In the genomic region with DNA sequence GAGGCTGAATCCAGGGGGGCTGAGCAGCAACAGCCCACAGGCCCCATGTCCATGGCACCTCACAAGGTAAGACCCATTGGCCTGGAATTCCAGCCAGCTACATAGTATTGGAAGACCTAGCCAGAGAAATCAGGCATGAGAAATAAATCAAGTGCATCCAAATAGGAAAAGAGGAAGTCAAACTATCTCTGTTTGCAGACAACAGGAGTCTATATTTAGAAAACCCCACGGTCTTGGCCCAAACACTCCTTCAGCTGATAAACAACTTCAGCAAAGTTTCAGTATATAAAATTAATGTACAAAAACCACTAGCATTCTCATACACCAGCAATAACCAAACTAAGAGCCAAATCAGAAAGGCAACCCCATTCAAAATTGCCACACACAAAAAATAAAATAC, we compare ENCODE assay signal across 12 cellular contexts. TPM values are rescaled to one million over a fixed set of nuclear protein-coding genes. Genes with fewer than 3 reads are reported as not detected.
DNase-seq lines count a peak whose midpoint lies in the region; ATAC-seq and TF ChIP-seq lines count a peak whose summit lies in the region.
"Had no signal": no experiment of that assay in that cellular context is flagged by ENCODE, and none has a peak within 500 bp of the region (broad histone marks: within the 10 kb centered on the region; RNA-seq: fewer than 3 reads in every experiment).

No MANE protein-coding gene starts in this region.

- peak; percentile 47 for ATAC-seq in GM18870 (IDR thresholded peaks at IDR 0.05; ENCODE audit: unreplicated experiment)
- peak; percentile 38 for ATAC-seq in HG02623 (IDR thresholded peaks at IDR 0.05; ENCODE audit: unreplicated experiment)
- ATAC-seq in gastrocnemius medialis: no peak
- ATAC-seq: activated CD8-positive, alpha-beta T cell treated with anti-CD3 and anti-CD28 coated beads, Interleukin-2, amount 10 ng/mL, durations not matched to agents 7 days and 5 days; mucosa of descending colon had no signal

- H2BK5ac ChIP-seq in neuronal stem cell (ENCODE audit: low read length): no peak overlapping the region

- H3K27me3 ChIP-seq in neutrophil (no peaks in the 10 kb centered on the region), gastrocnemius medialis (no peaks in the 10 kb centered on the region), neuronal stem cell (ENCODE audit: control insufficient read depth in 3 of 3, insufficient read depth in 3 of 3, low read depth in 1 of 3, low read length in 3 of 3) (no peaks in the 10 kb centered on the region), smooth muscle cell (ENCODE audit: low read depth) (no peaks in the 10 kb centered on the region)

- H3K27ac ChIP-seq in neutrophil (peak overlapping the region; percentile 55), gastrocnemius medialis (no peak overlapping the region), neuronal stem cell (replicated peaks; ENCODE audit: low read length) (no peak overlapping the region), smooth muscle cell (ENCODE audit: low read depth) (no peak overlapping the region)
- H3K27ac ChIP-seq: KMS-11 had no signal

- in situ Hi-C loops in KBM-7 (cut with MboI; ENCODE audit: low pct_unique_long_range_greater_than_20kb, low sequenced_read_pairs) (no loop called here), gastrocnemius medialis (cut with MboI; ENCODE audit: low sequenced_read_pairs in 4 of 4) (loop anchor here (10.0 to 25.0 kb wide), 2 partner anchors 145 to 352 kb away; partner anchors contain the start of gene ART4 (in 1 of the 4))

- H2BK15ac ChIP-seq in neuronal stem cell (ENCODE audit: low read length): no peak overlapping the region

- no peak overlapping the region for H2BK12ac ChIP-seq in neuronal stem cell (ENCODE audit: low read length)

- intact Hi-C loops in gastrocnemius medialis (cut with DNase I; ENCODE audit: low total_unique reads): no loop called here

- no peak for TF ChIP-seq POLR2A in gastrocnemius medialis (IDR thresholded peaks at IDR 0.05)

- H3K18ac ChIP-seq in neuronal stem cell (ENCODE audit: low read length): no peak overlapping the region

- H3K9ac ChIP-seq in neuronal stem cell (ENCODE audit: low read depth, low read length, poor library complexity) (no peak overlapping the region), smooth muscle cell (ENCODE audit: low read depth) (no peak overlapping the region)
- H3K9ac ChIP-seq: KMS-11 had no signal

- H3K4me3 ChIP-seq in neutrophil (ENCODE audit: low read depth in 1 of 2, low read length in 1 of 2): no peak overlapping the region
- no peak overlapping the region for H3K4me3 ChIP-seq in gastrocnemius medialis
- no peak overlapping the region for H3K4me3 ChIP-seq in neuronal stem cell (ENCODE audit: low read length in 2 of 2)
- no peak overlapping the region for H3K4me3 ChIP-seq in smooth muscle cell
- H3K4me3 ChIP-seq: mucosa of descending colon had no signal

- H2AFZ ChIP-seq in neuronal stem cell (ENCODE audit: low read length) (no peak overlapping the region), smooth muscle cell (ENCODE audit: low read depth) (no peak overlapping the region)

- TF ChIP-seq CTCF in neutrophil (IDR thresholded peaks at IDR 0.05) (no peak), gastrocnemius medialis (IDR thresholded peaks at IDR 0.05 in 4 of 5, conservative IDR thresholded peaks at IDR 0.05 in 1 of 5) (no peak), smooth muscle cell (IDR thresholded peaks at IDR 0.05; ENCODE audit: borderline replicate concordance, insufficient read depth, poor library complexity, severe bottlenecking) (no peak)

- H3K79me1 ChIP-seq in neuronal stem cell (ENCODE audit: low read depth, low read length): no peaks in the 10 kb centered on the region

- no peaks in the 10 kb centered on the region for H3K9me3 ChIP-seq in neutrophil
- H3K9me3 ChIP-seq in gastrocnemius medialis: no peaks in the 10 kb centered on the region
- H3K9me3 ChIP-seq in neuronal stem cell (replicated peaks in 1 of 2; ENCODE audit: control insufficient read depth in 2 of 2, insufficient read depth in 1 of 2, low read depth in 1 of 2, low read length in 2 of 2): peaks cover 0 to 2% of the 10 kb centered on the region in 2 donors
- H3K9me3 ChIP-seq in smooth muscle cell (replicated peaks; ENCODE audit: low read depth): no peaks in the 10 kb centered on the region
- H3K9me3 ChIP-seq: mucosa of descending colon had no signal

- peak; percentile 68 for DNase-seq in KBM-7
- DNase-seq in gastrocnemius medialis: no peak
- no peak for DNase-seq in neuronal stem cell (ENCODE audit: low spot score)
- DNase-seq in smooth muscle cell (lab: John Stamatoyannopoulos, UW; ENCODE audit: unreplicated experiment): no peak
- DNase-seq: activated CD8-positive, alpha-beta T cell treated with anti-CD3 and anti-CD28 coated beads, Interleukin-2, amount 10 ng/mL, durations not matched to agents 7 days and 5 days; mucosa of descending colon had no signal

- H4K91ac ChIP-seq in neuronal stem cell (ENCODE audit: low read depth, low read length, poor library complexity): no peak overlapping the region

- no peaks in the 10 kb centered on the region for H3K79me2 ChIP-seq in smooth muscle cell (ENCODE audit: low read depth)

- H4K20me1 ChIP-seq in smooth muscle cell (ENCODE audit: low read depth): no peaks in the 10 kb centered on the region

- H2BK120ac ChIP-seq in neuronal stem cell (ENCODE audit: low read depth, low read length): no peak overlapping the region

- no peak overlapping the region for H3K23ac ChIP-seq in neuronal stem cell (ENCODE audit: low read depth, low read length, poor library complexity)

- H4K8ac ChIP-seq in neuronal stem cell (ENCODE audit: low read depth, low read length): no peak overlapping the region

- H2AK5ac ChIP-seq in neuronal stem cell (ENCODE audit: low read depth, low read length): no peak overlapping the region

- H3K4me1 ChIP-seq in neutrophil (ENCODE audit: control insufficient read depth in 1 of 2, insufficient read depth in 1 of 2, low read depth in 1 of 2, low read length in 1 of 2) (peaks cover 46 to 66% of the 10 kb centered on the region in 2 experiments), gastrocnemius medialis (no peaks in the 10 kb centered on the region), neuronal stem cell (ENCODE audit: control insufficient read depth in 2 of 2, insufficient read depth in 1 of 2, low read depth in 1 of 2, low read length in 2 of 2) (no peaks in the 10 kb centered on the region), smooth muscle cell (ENCODE audit: low read depth) (no peaks in the 10 kb centered on the region)

- H3K4ac ChIP-seq in neuronal stem cell (ENCODE audit: low read length): no peak overlapping the region

- H3K4me2 ChIP-seq in neuronal stem cell (ENCODE audit: insufficient read depth, low read length, poor library complexity, severe bottlenecking): no peak overlapping the region
- H3K4me2 ChIP-seq in smooth muscle cell: no peak overlapping the region
- H3K4me2 ChIP-seq: KMS-11 had no signal

- H3F3A ChIP-seq in smooth muscle cell (ENCODE audit: low read depth): no peaks in the 10 kb centered on the region

- WGBS in neuronal stem cell (ENCODE audit: extremely low coverage in 2 of 2, insufficient read length in 2 of 2, insufficient replicate concordance in 1 of 2), 2 donors: no CpG with 5 or more reads among the region's 1 CpG
- WGBS in smooth muscle cell (ENCODE audit: low lambda C conversion rate): 55% methylated on average over 1 of the region's 1 CpG

- no peak overlapping the region for H3K14ac ChIP-seq in neuronal stem cell (ENCODE audit: low read length)

- H3K36me3 ChIP-seq in neutrophil: no peaks in the 10 kb centered on the region
- no peaks in the 10 kb centered on the region for H3K36me3 ChIP-seq in gastrocnemius medialis
- H3K36me3 ChIP-seq in neuronal stem cell (replicated peaks in 1 of 2; ENCODE audit: control insufficient read depth in 2 of 2, insufficient read depth in 2 of 2, low read length in 2 of 2): no peaks in the 10 kb centered on the region
- H3K36me3 ChIP-seq in smooth muscle cell (ENCODE audit: low read depth): no peaks in the 10 kb centered on the region

RNA-seq across cellular contexts. Expression of gene PDE6H, which starts 16.9 kb away (rescaled TPM):
- total RNA-seq in gastrocnemius medialis (not detected), smooth muscle cell (not detected in 2 replicates)
- not detected for polyA plus RNA-seq in neuronal stem cell (2013, experiment 1 of 2)
- polyA plus RNA-seq in neuronal stem cell (2013, experiment 2 of 2): not detected
- polyA plus RNA-seq in smooth muscle cell: not detected in 2 replicates
- total RNA-seq: subcutaneous adipose tissue; T-helper 1 cell treated with Interleukin-12 subunit alpha and Interleukin-12 subunit beta and Interleukin-4 antibody, amounts not matched to agents 30 ng/mL and 1 ng/mL, for 36 hours had no signal

RNA-seq across cellular contexts. Expression of gene ARHGDIB, which starts 28.4 kb away (rescaled TPM):
- total RNA-seq in gastrocnemius medialis (10 to 100 TPM; 20.6 to 88.6 (median 44.0) TPM), smooth muscle cell (31.5 and 36.4 TPM in 2 replicates)
- polyA plus RNA-seq in neuronal stem cell (2013, experiment 1 of 2): 1.2 TPM
- 1.00 TPM for polyA plus RNA-seq in neuronal stem cell (2013, experiment 2 of 2)
- 35.8 and 39.2 TPM in 2 replicates for polyA plus RNA-seq in smooth muscle cell

RNA-seq across cellular contexts. Expression of gene ERP27, which starts 51.5 kb away (rescaled TPM):
- total RNA-seq in gastrocnemius medialis: under 1 TPM in 1 of 4 donors, not detected in 3; 0.42 TPM
- 0.01 TPM for polyA plus RNA-seq in neuronal stem cell (2013, experiment 1 of 2)
- polyA plus RNA-seq in neuronal stem cell (2013, experiment 2 of 2): not detected
- 3.9 and 7.8 TPM in 2 replicates for total RNA-seq in smooth muscle cell
- 2.7 and 12.3 TPM in 2 replicates for polyA plus RNA-seq in smooth muscle cell

Comparison
In these comparisons a context has a peak if more than half of its experiments do, and no peak if none do; other contexts are left out.
1. ATAC-seq: peak in GM18870 (single experiment) and HG02623 (single experiment); none in gastrocnemius medialis (0 of 2).